ENCODE assay signal across 10 cellular contexts in the genomic region with DNA sequence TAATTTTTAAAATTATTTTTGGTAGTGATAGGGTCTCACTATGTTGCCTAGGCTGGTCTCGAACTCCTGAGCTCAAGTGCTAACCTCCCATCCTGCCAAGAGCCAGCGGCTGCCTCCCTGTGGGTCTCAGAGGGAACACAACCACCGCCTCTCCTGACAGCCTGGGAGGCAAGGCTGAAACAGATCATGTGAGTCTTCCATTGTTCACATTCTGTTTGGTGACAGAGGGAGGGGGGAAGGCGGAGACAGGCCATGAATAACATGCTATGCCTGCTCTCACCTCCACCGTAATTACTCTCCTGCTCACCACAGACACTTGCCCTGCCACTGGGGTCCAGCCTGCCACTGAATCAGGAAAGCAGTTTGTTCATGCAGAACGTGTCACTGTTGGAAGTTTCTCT.
DNase-seq lines count a peak whose midpoint lies in the region; ATAC-seq, FAIRE-seq and TF ChIP-seq lines count a peak whose summit lies in the region.
"Had no signal": no experiment of that assay in that cellular context is flagged by ENCODE, and none has a peak within 500 bp of the region (broad histone marks: within the 10 kb centered on the region; RNA-seq: fewer than 3 reads in every experiment).

No MANE protein-coding gene starts in this region.

- DNase-seq in C1 segment of cervical spinal cord (lab: John Stamatoyannopoulos, UW) (peak in 10 of 14 donors; percentile 10 to 56 (median 42)), NCI-H146 (lab: John Stamatoyannopoulos, UW) (peak; percentile 89), chondrocyte (ENCODE audit: low spot score) (peak; percentile 60), left kidney (ENCODE audit: low read depth, low spot score) (peak; percentile 90), GM12892 (ENCODE audit: insufficient read length) (no peak)
- DNase-seq: GF-D8 had no signal

- TF ChIP-seq CTCF in chondrocyte (IDR thresholded peaks at IDR 0.05): peak; percentile 60

- FAIRE-seq in GM12892 (lab: Jason Lieb, UNC): no peak
- FAIRE-seq: colon had no signal

- no peaks in the 10 kb centered on the region for H3K9me3 Mint-ChIP-seq in chondrocyte (ENCODE audit: low read depth)

- H3K36me3 Mint-ChIP-seq in chondrocyte (ENCODE audit: low read depth): no peaks in the 10 kb centered on the region

- ATAC-seq in SK-N-SH treated with all-trans-retinoic acid at 6 μM for 48 hours: no peak
- no peak for ATAC-seq in GM19023 (IDR thresholded peaks at IDR 0.05; ENCODE audit: unreplicated experiment)
- no peak for ATAC-seq in GM21515 (IDR thresholded peaks at IDR 0.05; ENCODE audit: unreplicated experiment)

- H3K27ac Mint-ChIP-seq in chondrocyte (ENCODE audit: unreplicated experiment): peak overlapping the region; percentile 67

- H3K27me3 Mint-ChIP-seq in chondrocyte (ENCODE audit: low read depth): peaks cover 6% of the 10 kb centered on the region

- no peak for TF ChIP-seq POLR2A in GM12892 (IDR thresholded peaks at IDR 0.05; ENCODE audit: low read depth, low read length)

- H3K4me3 Mint-ChIP-seq in chondrocyte (ENCODE audit: unreplicated experiment): no peak overlapping the region

- H3K4me1 Mint-ChIP-seq in chondrocyte (ENCODE audit: low read depth): peaks cover 31% of the 10 kb centered on the region

TF ChIP-seq in SK-N-SH treated with all-trans-retinoic acid at 6 μM for 48 hours, 23 proteins besides CTCF, POLR2A, EP300 and RAD21:
- TF ChIP-seq CSDC2 (CRISPR knock-in tag; IDR thresholded peaks at IDR 0.05): no peak
- no peak for TF ChIP-seq BACH2 (CRISPR knock-in tag; IDR thresholded peaks at IDR 0.05; ENCODE audit: borderline replicate concordance)
- TF ChIP-seq ESRRG (CRISPR knock-in tag; IDR thresholded peaks at IDR 0.05): no peak
- no peak for TF ChIP-seq SNAI2 (CRISPR knock-in tag; IDR thresholded peaks at IDR 0.05)
- TF ChIP-seq ISL1 (CRISPR knock-in tag; IDR thresholded peaks at IDR 0.05): no peak
TF ChIP-seq in SK-N-SH treated with all-trans-retinoic acid at 6 μM for 48 hours: peak in this region for 0.
